In the genomic region with DNA sequence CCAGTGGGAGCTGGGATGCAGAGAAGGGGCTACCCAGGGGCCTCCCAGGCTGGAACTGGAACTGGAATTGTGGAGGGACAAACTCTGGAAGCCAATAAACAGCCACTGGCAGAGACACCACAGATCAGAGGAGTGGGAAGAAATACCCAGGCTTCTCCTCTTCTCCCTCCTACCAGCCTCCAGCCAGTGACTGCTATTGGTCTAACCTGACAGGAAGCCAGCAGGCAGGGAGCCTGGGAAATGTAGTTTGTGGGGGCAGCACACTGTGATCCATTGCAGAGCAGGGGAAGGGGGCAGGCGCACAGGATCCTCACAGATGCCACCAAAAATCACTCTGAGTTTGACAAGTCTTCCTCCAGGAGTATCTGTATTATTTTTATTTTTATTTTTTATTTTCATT, we compare ENCODE assay signal across 9 cellular contexts. TPM values are rescaled to one million over a fixed set of nuclear protein-coding genes. Genes with fewer than 3 reads are reported as not detected.
DNase-seq lines count a peak whose midpoint lies in the region; ATAC-seq, FAIRE-seq and TF ChIP-seq lines count a peak whose summit lies in the region.
"Had no signal": no experiment of that assay in that cellular context is flagged by ENCODE, and none has a peak within 500 bp of the region (broad histone marks: within the 10 kb centered on the region; RNA-seq: fewer than 3 reads in every experiment).

No MANE protein-coding gene starts in this region.

- H3K79me2 ChIP-seq in MM.1S (ENCODE audit: low read length): no peaks in the 10 kb centered on the region

- H3K4me3 ChIP-seq in fibroblast of villous mesenchyme (ENCODE audit: low read depth, low read length): no peak overlapping the region
- no peak overlapping the region for H3K4me3 ChIP-seq in MM.1S (ENCODE audit: low read length)
- no peak overlapping the region for H3K4me3 ChIP-seq in right atrium auricular region

- ATAC-seq in natural killer cell (no peak), HG02610 (IDR thresholded peaks at IDR 0.05; ENCODE audit: unreplicated experiment) (no peak)
- ATAC-seq: stimulated activated effector memory CD8-positive, alpha-beta T cell treated with anti-CD3 and anti-CD28 coated beads, Interleukin-12 subunit alpha, Interleukin-12 subunit beta, amount 100 ng/mL, for 72 hours had no signal

- peaks cover 46 to 51% of the 10 kb centered on the region in 2 donors for H3K27me3 Mint-ChIP-seq in natural killer cell (ENCODE audit: low read depth in 2 of 2)

- no peaks in the 10 kb centered on the region for H3K36me3 ChIP-seq in MM.1S (replicated peaks; ENCODE audit: insufficient read depth, low read length)
- H3K36me3 ChIP-seq in right atrium auricular region: no peaks in the 10 kb centered on the region

- FAIRE-seq in GM18507 (lab: Jason Lieb, UNC): peak; percentile 15

- no peak overlapping the region for H3K9ac ChIP-seq in MM.1S (ENCODE audit: low read length)

- H3K4me1 Mint-ChIP-seq in natural killer cell: no peaks in the 10 kb centered on the region

- H4K20me1 ChIP-seq in MM.1S (ENCODE audit: insufficient read depth, low read length): no peaks in the 10 kb centered on the region

- intact Hi-C loops in natural killer cell (cut with micrococcal nuclease): no loop called here

- H3K9me2 ChIP-seq in MM.1S (replicated peaks; ENCODE audit: insufficient read depth, low read length): no peaks in the 10 kb centered on the region

- H3K27me3 ChIP-seq in MM.1S (replicated peaks; ENCODE audit: insufficient read depth, low read length): peaks cover 90% of the 10 kb centered on the region
- no peaks in the 10 kb centered on the region for H3K27me3 ChIP-seq in right atrium auricular region

- no peak overlapping the region for H3K27ac ChIP-seq in MM.1S (ENCODE audit: low read length)
- no peak overlapping the region for H3K27ac ChIP-seq in right atrium auricular region

- H3F3A ChIP-seq in MM.1S (ENCODE audit: insufficient read depth, low read length): no peaks in the 10 kb centered on the region

- TF ChIP-seq CTCF in fibroblast of villous mesenchyme (IDR thresholded peaks at IDR 0.05; ENCODE audit: insufficient read depth, low read depth, low read length) (no peak), MM.1S (IDR thresholded peaks at IDR 0.05; ENCODE audit: low read length) (no peak), natural killer cell (IDR thresholded peaks at IDR 0.05) (no peak), right atrium auricular region (IDR thresholded peaks at IDR 0.05) (no peak)

- H3K4me3 Mint-ChIP-seq in natural killer cell: no peak overlapping the region
- H3K4me3 Mint-ChIP-seq: stimulated activated effector memory CD8-positive, alpha-beta T cell treated with anti-CD3 and anti-CD28 coated beads, Interleukin-12 subunit alpha, Interleukin-12 subunit beta, amount 100 ng/mL, for 72 hours had no signal

- no peaks in the 10 kb centered on the region for H3K9me3 Mint-ChIP-seq in natural killer cell
- H3K9me3 Mint-ChIP-seq: stimulated activated effector memory CD8-positive, alpha-beta T cell treated with anti-CD3 and anti-CD28 coated beads, Interleukin-12 subunit alpha, Interleukin-12 subunit beta, amount 100 ng/mL, for 72 hours had no signal

- H3K4me1 ChIP-seq in MM.1S (ENCODE audit: low read length): no peaks in the 10 kb centered on the region
- H3K4me1 ChIP-seq in right atrium auricular region: no peaks in the 10 kb centered on the region

- DNase-seq in COLO668 (lab: John Stamatoyannopoulos, UW; ENCODE audit: unreplicated experiment): peak; percentile 7
- no peak for DNase-seq in GM18507 (ENCODE audit: extremely low spot score, insufficient read length, low read depth)
- DNase-seq in NCI-H82 (lab: John Stamatoyannopoulos, UW): peak; percentile 91
- DNase-seq in fibroblast of villous mesenchyme (ENCODE audit: low read depth): peak; percentile 13
- no peak for DNase-seq in MM.1S
- DNase-seq in natural killer cell: no peak
- DNase-seq in right atrium auricular region (ENCODE audit: low spot score): no peak

- H3K4me2 ChIP-seq in MM.1S (ENCODE audit: low read depth, low read length): no peak overlapping the region

- no peak overlapping the region for H2AFZ ChIP-seq in MM.1S (ENCODE audit: low read length)

- H3K9me3 ChIP-seq in MM.1S (replicated peaks; ENCODE audit: insufficient read depth, low read length): no peaks in the 10 kb centered on the region
- no peaks in the 10 kb centered on the region for H3K9me3 ChIP-seq in right atrium auricular region

- no peak overlapping the region for H3K27ac Mint-ChIP-seq in natural killer cell
- H3K27ac Mint-ChIP-seq: stimulated activated effector memory CD8-positive, alpha-beta T cell treated with anti-CD3 and anti-CD28 coated beads, Interleukin-12 subunit alpha, Interleukin-12 subunit beta, amount 100 ng/mL, for 72 hours had no signal

- no peaks in the 10 kb centered on the region for H3K36me3 Mint-ChIP-seq in natural killer cell

RNA-seq across cellular contexts. Expression of a gene that starts 12.1 kb away (rescaled TPM):
- total RNA-seq in fibroblast of villous mesenchyme: not detected in 2 replicates
- total RNA-seq in natural killer cell: not detected
- not detected for total RNA-seq in right atrium auricular region

RNA-seq across cellular contexts. Expression of a gene that starts 26.9 kb away (rescaled TPM):
- total RNA-seq in fibroblast of villous mesenchyme: 59.2 and 59.6 TPM in 2 replicates
- total RNA-seq in natural killer cell: 100 to 1,000 TPM; 109 to 133 (median 121) TPM
- total RNA-seq in right atrium auricular region: 10 to 100 TPM; 25.9 to 28.1 TPM

Comparison
In these comparisons a context has a peak if more than half of its experiments do, and no peak if none do; other contexts are left out.
1. DNase-seq: peak in COLO668 (single experiment), NCI-H82 (single experiment) and fibroblast of villous mesenchyme (single experiment); none in GM18507 (single experiment), MM.1S (single experiment), natural killer cell (single experiment) and right atrium auricular region (single experiment).